7 cellular contexts compared by ENCODE assay signal in the genomic region with DNA sequence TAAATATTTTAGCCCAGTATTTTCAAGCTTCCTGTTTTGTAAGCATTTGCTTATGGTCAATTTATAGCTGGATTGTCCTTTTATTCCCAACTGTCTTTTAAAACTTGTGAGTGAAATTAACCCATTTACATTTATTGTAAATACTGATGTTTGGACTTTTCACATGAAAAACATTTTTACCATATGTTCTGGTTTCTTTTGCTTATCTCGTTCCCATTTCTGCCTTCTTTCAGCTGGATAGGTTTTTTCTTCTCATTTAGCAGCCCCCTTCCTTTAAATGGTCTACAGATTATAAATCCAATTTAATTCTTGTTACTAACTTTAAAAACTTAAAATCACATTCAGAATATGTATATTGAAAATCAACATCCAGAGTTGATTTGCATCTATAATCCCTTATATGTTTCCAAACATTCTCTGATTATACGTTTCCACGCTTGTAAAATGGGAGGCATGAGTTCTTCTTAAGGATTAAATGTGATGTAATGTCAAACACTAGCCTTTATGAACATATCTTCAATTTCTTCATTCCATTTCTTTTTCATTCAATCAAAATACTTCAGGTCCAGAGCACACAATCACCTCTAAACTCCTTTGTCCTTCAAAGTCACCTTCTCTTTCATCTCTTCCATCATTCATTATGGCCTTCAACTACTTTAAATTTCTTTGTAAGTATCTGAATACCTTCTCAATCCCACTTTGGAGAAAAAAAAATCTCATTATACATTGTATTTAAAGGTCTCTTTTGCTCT. TPM values are rescaled to one million over a fixed set of nuclear protein-coding genes. Genes with fewer than 3 reads are reported as not detected.
DNase-seq lines count a peak whose midpoint lies in the region; ATAC-seq and TF ChIP-seq lines count a peak whose summit lies in the region.

No MANE protein-coding gene starts in this region.

- no peak for DNase-seq in WERI-Rb-1
- no peak for DNase-seq in fibroblast of villous mesenchyme (ENCODE audit: low read depth)
- DNase-seq in stimulated activated effector memory CD8-positive, alpha-beta T cell treated with anti-CD3 and anti-CD28 coated beads, Interleukin-12 subunit alpha, Interleukin-12 subunit beta, amount 100 ng/mL, for 72 hours (ENCODE audit: low spot score in 2 of 2) = no peak
- DNase-seq in kidney tubule cell (ENCODE audit: low spot score) = no peak
- no peak for DNase-seq in AG08395 (ENCODE audit: low spot score)

- no peak for ATAC-seq in stimulated activated effector memory CD8-positive, alpha-beta T cell treated with anti-CD3 and anti-CD28 coated beads, Interleukin-12 subunit alpha, Interleukin-12 subunit beta, amount 100 ng/mL, for 72 hours
- no peak for ATAC-seq in HG03571 (IDR thresholded peaks at IDR 0.05; ENCODE audit: unreplicated experiment)

- H3K27ac ChIP-seq in HUES6 (ENCODE audit: low read depth, low read length) (peak overlapping the region; percentile 97; the same call in 1 of the 2 replicates), WERI-Rb-1 (peak overlapping the region; percentile 98)

- TF ChIP-seq CTCF in WERI-Rb-1 (IDR thresholded peaks at IDR 0.05; ENCODE audit: low read depth, low read length) (no peak), fibroblast of villous mesenchyme (IDR thresholded peaks at IDR 0.05; ENCODE audit: insufficient read depth, low read depth, low read length) (no peak)

- H3K36me3 Mint-ChIP-seq in stimulated activated effector memory CD8-positive, alpha-beta T cell treated with anti-CD3 and anti-CD28 coated beads, Interleukin-12 subunit alpha, Interleukin-12 subunit beta, amount 100 ng/mL, for 72 hours = peaks cover 50% of the 10 kb centered on the region

- H3K9me3 ChIP-seq in HUES6 (ENCODE audit: control insufficient read depth, insufficient read depth, low read depth, low read length) = peaks cover 32% of the 10 kb centered on the region
- H3K9me3 ChIP-seq in WERI-Rb-1 (ENCODE audit: severe bottlenecking) = peaks cover 9% of the 10 kb centered on the region

- H3K4me1 ChIP-seq in HUES6 (ENCODE audit: control insufficient read depth, insufficient read depth, low read length) = peaks cover 7% of the 10 kb centered on the region

- peaks cover 42% of the 10 kb centered on the region for H3K4me1 Mint-ChIP-seq in stimulated activated effector memory CD8-positive, alpha-beta T cell treated with anti-CD3 and anti-CD28 coated beads, Interleukin-12 subunit alpha, Interleukin-12 subunit beta, amount 100 ng/mL, for 72 hours

- H3K36me3 ChIP-seq in HUES6 (ENCODE audit: control insufficient read depth, insufficient read depth, low read length) (peaks cover 14% of the 10 kb centered on the region; the same call in 1 of the 2 replicates), WERI-Rb-1 (peaks cover 15% of the 10 kb centered on the region)

- H3K9me3 Mint-ChIP-seq in stimulated activated effector memory CD8-positive, alpha-beta T cell treated with anti-CD3 and anti-CD28 coated beads, Interleukin-12 subunit alpha, Interleukin-12 subunit beta, amount 100 ng/mL, for 72 hours = peaks cover 21% of the 10 kb centered on the region

- H3K4me3 Mint-ChIP-seq in stimulated activated effector memory CD8-positive, alpha-beta T cell treated with anti-CD3 and anti-CD28 coated beads, Interleukin-12 subunit alpha, Interleukin-12 subunit beta, amount 100 ng/mL, for 72 hours = peak overlapping the region; percentile 83

- H3K4me3 ChIP-seq in HUES6 (ENCODE audit: low read depth, low read length) (peak overlapping the region; percentile 12; the same call in 1 of the 2 replicates), WERI-Rb-1 (ENCODE audit: low read depth, low read length) (peak overlapping the region; percentile 63; the same call in 1 of the 2 replicates), fibroblast of villous mesenchyme (ENCODE audit: low read depth, low read length) (peak overlapping the region; percentile 10)

- H3K9ac ChIP-seq in HUES6 (ENCODE audit: low read length) = no peak overlapping the region

- H3K27ac Mint-ChIP-seq in stimulated activated effector memory CD8-positive, alpha-beta T cell treated with anti-CD3 and anti-CD28 coated beads, Interleukin-12 subunit alpha, Interleukin-12 subunit beta, amount 100 ng/mL, for 72 hours = peak overlapping the region; percentile 99

- no peaks in the 10 kb centered on the region for H3K27me3 ChIP-seq in HUES6 (ENCODE audit: control insufficient read depth, insufficient read depth, low read length)
- no peaks in the 10 kb centered on the region for H3K27me3 ChIP-seq in WERI-Rb-1 (ENCODE audit: insufficient read depth, low read depth, severe bottlenecking)

RNA-seq across cellular contexts. Expression of a gene that starts 1.1 kb away (rescaled TPM):
- 15.1 and 17.4 TPM in 2 replicates for total RNA-seq in fibroblast of villous mesenchyme

Comparison
In these comparisons a context has a peak if more than half of its experiments do, and no peak if none do; other contexts are left out.
1. H3K4me3 ChIP-seq: peak in every context shown above with its lines; median percentile 63 in WERI-Rb-1; 12 in HUES6; 10 in fibroblast of villous mesenchyme.